In genomic region chr7:84248843-84249242, GRCh38 we compare ENCODE assay signal across 2 cellular contexts.
TF ChIP-seq lines count a peak whose summit lies in the region.

No MANE protein-coding gene starts in this region.

TF ChIP-seq in IMR-90, 13 proteins besides CTCF, POLR2A, EP300 and RAD21:
- TF ChIP-seq SMC3 (IDR thresholded peaks at IDR 0.05; ENCODE audit: low read depth, low read length) = no peak
- TF ChIP-seq BHLHE40 (IDR thresholded peaks at IDR 0.05; ENCODE audit: low read depth, low read length) = no peak
- no peak for TF ChIP-seq USF2 (IDR thresholded peaks at IDR 0.05; ENCODE audit: low read depth, low read length)
- TF ChIP-seq CEBPB (IDR thresholded peaks at IDR 0.05; ENCODE audit: low read depth, low read length) = no peak
- no peak for TF ChIP-seq FOS (IDR thresholded peaks at IDR 0.05; ENCODE audit: low read depth, low read length)
- no peak for TF ChIP-seq RFX5 (IDR thresholded peaks at IDR 0.05; ENCODE audit: low read depth, low read length)
- no peak for TF ChIP-seq MAFK (IDR thresholded peaks at IDR 0.05; ENCODE audit: low read depth, low read length)
- TF ChIP-seq CHD1 (IDR thresholded peaks at IDR 0.05; ENCODE audit: low read depth, low read length) = no peak
- TF ChIP-seq, protein P1, sequence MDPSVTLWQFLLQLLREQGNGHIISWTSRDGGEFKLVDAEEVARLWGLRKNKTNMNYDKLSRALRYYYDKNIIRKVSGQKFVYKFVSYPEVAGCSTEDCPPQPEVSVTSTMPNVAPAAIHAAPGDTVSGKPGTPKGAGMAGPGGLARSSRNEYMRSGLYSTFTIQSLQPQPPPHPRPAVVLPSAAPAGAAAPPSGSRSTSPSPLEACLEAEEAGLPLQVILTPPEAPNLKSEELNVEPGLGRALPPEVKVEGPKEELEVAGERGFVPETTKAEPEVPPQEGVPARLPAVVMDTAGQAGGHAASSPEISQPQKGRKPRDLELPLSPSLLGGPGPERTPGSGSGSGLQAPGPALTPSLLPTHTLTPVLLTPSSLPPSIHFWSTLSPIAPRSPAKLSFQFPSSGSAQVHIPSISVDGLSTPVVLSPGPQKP (IDR thresholded peaks at IDR 0.05; ENCODE audit: borderline replicate concordance, low read depth, low read length) = no peak
- TF ChIP-seq MAZ (IDR thresholded peaks at IDR 0.05; ENCODE audit: borderline replicate concordance, low read depth, low read length) = no peak
- TF ChIP-seq NFE2L2 (IDR thresholded peaks at IDR 0.05; ENCODE audit: low read depth, low read length) = no peak
- TF ChIP-seq RCOR1 (IDR thresholded peaks at IDR 0.05; ENCODE audit: insufficient replicate concordance, low read length) = no peak
- TF ChIP-seq MXI1 (IDR thresholded peaks at IDR 0.05; ENCODE audit: borderline replicate concordance, low read depth, low read length) = no peak

TF ChIP-seq in H1, 55 proteins besides CTCF, POLR2A, EP300 and RAD21:
- no peak for TF ChIP-seq KDM1A (IDR thresholded peaks at IDR 0.05; ENCODE audit: borderline replicate concordance, low read length)
- TF ChIP-seq NRF1 (IDR thresholded peaks at IDR 0.05; ENCODE audit: low read depth, low read length) = no peak
- no peak for TF ChIP-seq MAX (IDR thresholded peaks at IDR 0.05)
- no peak for TF ChIP-seq BCL11A (IDR thresholded peaks at IDR 0.05; ENCODE audit: low read depth in 2 of 2, low read length in 2 of 2)
- TF ChIP-seq TEAD4 (IDR thresholded peaks at IDR 0.05; ENCODE audit: low read depth, low read length) = no peak
- TF ChIP-seq TAF7 (optimal IDR thresholded peaks at IDR 0.05; ENCODE audit: borderline replicate concordance, low read depth, low read length) = no peak
- TF ChIP-seq CBX8 (IDR thresholded peaks at IDR 0.05; ENCODE audit: borderline replicate concordance, low read depth, low read length) = no peak
- no peak for TF ChIP-seq YY1 (IDR thresholded peaks at IDR 0.05; ENCODE audit: low read depth, low read length)
- no peak for TF ChIP-seq GABPA (IDR thresholded peaks at IDR 0.05; ENCODE audit: borderline replicate concordance, insufficient read depth, low read length)
- TF ChIP-seq POLR2AphosphoS5 (IDR thresholded peaks at IDR 0.05; ENCODE audit: low read depth, low read length) = no peak
- TF ChIP-seq NANOG (IDR thresholded peaks at IDR 0.05; ENCODE audit: insufficient read depth, low read depth, low read length, poor library complexity, severe bottlenecking) = no peak
- TF ChIP-seq MAFK (IDR thresholded peaks at IDR 0.05; ENCODE audit: low read depth, low read length) = no peak
- no peak for TF ChIP-seq EZH2 (IDR thresholded peaks at IDR 0.05; ENCODE audit: low read depth, low read length, severe bottlenecking)
- no peak for TF ChIP-seq SP1 (IDR thresholded peaks at IDR 0.05; ENCODE audit: low read depth, low read length)
- TF ChIP-seq TCF12 (IDR thresholded peaks at IDR 0.05; ENCODE audit: low read depth, low read length) = no peak
